Comparison of ENCODE assay signal across 1 cellular context in genomic region chr17:3968886-3969524, GRCh38.
TF ChIP-seq lines count a peak whose summit lies in the region.

No MANE protein-coding gene starts in this region.

TF ChIP-seq in H1, 55 proteins besides CTCF, POLR2A, EP300 and RAD21:
- TF ChIP-seq JUND (IDR thresholded peaks at IDR 0.05; ENCODE audit: low read length) (no peak), HDAC6 (IDR thresholded peaks at IDR 0.05; ENCODE audit: low read depth, low read length) (no peak), E2F6 (IDR thresholded peaks at IDR 0.05) (no peak), MAX (IDR thresholded peaks at IDR 0.05) (no peak), SIX5 (IDR thresholded peaks at IDR 0.05; ENCODE audit: low read depth, low read length) (no peak), YY1 (IDR thresholded peaks at IDR 0.05; ENCODE audit: low read depth, low read length) (no peak)
